ENCODE assay signal across 16 cellular contexts in the genomic region with DNA sequence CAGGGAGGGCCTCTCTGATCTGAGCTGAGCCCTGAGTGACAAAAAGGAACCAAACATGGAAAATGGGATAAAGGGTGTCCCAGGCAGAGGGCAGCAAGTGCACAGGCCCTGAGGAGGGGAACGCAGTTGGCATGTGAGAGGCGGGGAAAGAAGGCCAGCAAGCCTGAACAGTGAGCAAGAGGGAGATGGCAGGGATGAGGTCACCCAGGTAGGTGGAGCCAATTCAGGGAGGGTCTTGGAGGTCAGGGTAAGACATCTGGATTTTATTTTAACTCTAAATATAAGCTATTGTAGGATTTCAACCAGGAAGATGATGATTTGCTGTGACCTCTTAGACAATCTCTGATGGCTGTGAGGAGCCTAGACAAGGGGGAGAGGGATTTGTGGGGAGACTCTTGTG.
"Had no signal": no experiment of that assay in that cellular context is flagged by ENCODE, and none has a peak within 500 bp of the region (broad histone marks: within the 10 kb centered on the region; RNA-seq: fewer than 3 reads in every experiment).

No MANE protein-coding gene starts in this region.

- H3K79me2 ChIP-seq: hepatocyte had no signal

- ATAC-seq: activated CD8-positive, alpha-beta T cell treated with anti-CD3 and anti-CD28 coated beads, Interleukin-2, amount 10 ng/mL, durations not matched to agents 7 days and 5 days; left cardiac atrium; natural killer cell treated with Interleukin-12 subunit alpha and Interleukin-12 subunit beta and Interleukin-15 and Interleukin-18, amount 100 ng/mL, for 72 hours; stimulated activated naive B cell treated with anti-CD40 and anti-IgM and Interleukin-4, amounts not matched to agents 10 μg/mL and 1 μg/mL and 100 μg/mL, for 72 hours; T-cell had no signal

- H2AFZ ChIP-seq: hepatocyte had no signal

- H3K4me1 ChIP-seq: spleen had no signal

- DNase-seq: activated B cell treated with CpG ODN at 0.5 μM for 24 hours; activated CD4-positive, alpha-beta T cell treated with anti-CD3 and anti-CD28 coated beads, Interleukin-2, amount 10 ng/mL, durations not matched to agents 24 days and 14 days; activated CD8-positive, alpha-beta T cell treated with anti-CD3 and anti-CD28 coated beads, Interleukin-2, amount 10 ng/mL, durations not matched to agents 7 days and 5 days; activated naive CD4-positive, alpha-beta T cell treated with anti-CD3 and anti-CD28 coated beads for 36 hours; activated T-cell treated with anti-CD3 and anti-CD28 coated beads, Interleukin-2, amount 50 U/mL, for 24 hours; brain microvascular endothelial cell; central memory CD4-positive, alpha-beta T cell; dorsolateral prefrontal cortex; left cardiac atrium; nucleus accumbens; posterior cingulate gyrus; spleen; stimulated activated naive B cell treated with anti-CD40 and anti-IgM and Interleukin-4, amounts not matched to agents 10 μg/mL and 1 μg/mL and 100 μg/mL, for 72 hours; T-cell had no signal

- H3K27ac Mint-ChIP-seq: activated B cell treated with CpG ODN at 0.5 μM for 24 hours; activated CD4-positive, alpha-beta T cell treated with anti-CD3 and anti-CD28 coated beads, Interleukin-2, amount 10 ng/mL, durations not matched to agents 24 days and 14 days; activated CD8-positive, alpha-beta T cell treated with anti-CD3 and anti-CD28 coated beads, Interleukin-2, amount 10 ng/mL, durations not matched to agents 7 days and 5 days; activated naive CD4-positive, alpha-beta T cell treated with anti-CD3 and anti-CD28 coated beads for 36 hours; activated T-cell treated with anti-CD3 and anti-CD28 coated beads, Interleukin-2, amount 50 U/mL, for 24 hours; natural killer cell treated with Interleukin-12 subunit alpha and Interleukin-12 subunit beta and Interleukin-15 and Interleukin-18, amount 100 ng/mL, for 72 hours; stimulated activated naive B cell treated with anti-CD40 and anti-IgM and Interleukin-4, amounts not matched to agents 10 μg/mL and 1 μg/mL and 100 μg/mL, for 72 hours; T-cell had no signal

- H3K36me3 ChIP-seq: brain microvascular endothelial cell, spleen had no signal

- H3K4me3 ChIP-seq: dorsolateral prefrontal cortex, hepatocyte, spleen had no signal

- H3K36me3 Mint-ChIP-seq: natural killer cell treated with Interleukin-12 subunit alpha and Interleukin-12 subunit beta and Interleukin-15 and Interleukin-18, amount 100 ng/mL, for 72 hours; stimulated activated naive B cell treated with anti-CD40 and anti-IgM and Interleukin-4, amounts not matched to agents 10 μg/mL and 1 μg/mL and 100 μg/mL, for 72 hours; T-cell had no signal

- H3K4me2 ChIP-seq: hepatocyte had no signal

- H3K27ac ChIP-seq: brain microvascular endothelial cell, dorsolateral prefrontal cortex, hepatocyte, spleen had no signal

- H3K9me3 ChIP-seq: spleen had no signal

- H3K4me1 Mint-ChIP-seq: activated B cell treated with CpG ODN at 0.5 μM for 24 hours; activated CD4-positive, alpha-beta T cell treated with anti-CD3 and anti-CD28 coated beads, Interleukin-2, amount 10 ng/mL, durations not matched to agents 24 days and 14 days; stimulated activated naive B cell treated with anti-CD40 and anti-IgM and Interleukin-4, amounts not matched to agents 10 μg/mL and 1 μg/mL and 100 μg/mL, for 72 hours; T-cell had no signal

- H3K27me3 ChIP-seq: brain microvascular endothelial cell, dorsolateral prefrontal cortex, hepatocyte, spleen had no signal

- H3K4me3 Mint-ChIP-seq: activated B cell treated with CpG ODN at 0.5 μM for 24 hours; activated CD4-positive, alpha-beta T cell treated with anti-CD3 and anti-CD28 coated beads, Interleukin-2, amount 10 ng/mL, durations not matched to agents 24 days and 14 days; activated CD8-positive, alpha-beta T cell treated with anti-CD3 and anti-CD28 coated beads, Interleukin-2, amount 10 ng/mL, durations not matched to agents 7 days and 5 days; activated naive CD4-positive, alpha-beta T cell treated with anti-CD3 and anti-CD28 coated beads for 36 hours; activated T-cell treated with anti-CD3 and anti-CD28 coated beads, Interleukin-2, amount 50 U/mL, for 24 hours; natural killer cell treated with Interleukin-12 subunit alpha and Interleukin-12 subunit beta and Interleukin-15 and Interleukin-18, amount 100 ng/mL, for 72 hours; stimulated activated naive B cell treated with anti-CD40 and anti-IgM and Interleukin-4, amounts not matched to agents 10 μg/mL and 1 μg/mL and 100 μg/mL, for 72 hours; T-cell had no signal

- H3K9me3 Mint-ChIP-seq: activated B cell treated with CpG ODN at 0.5 μM for 24 hours; activated CD4-positive, alpha-beta T cell treated with anti-CD3 and anti-CD28 coated beads, Interleukin-2, amount 10 ng/mL, durations not matched to agents 24 days and 14 days; activated naive CD4-positive, alpha-beta T cell treated with anti-CD3 and anti-CD28 coated beads for 36 hours; activated T-cell treated with anti-CD3 and anti-CD28 coated beads, Interleukin-2, amount 50 U/mL, for 24 hours; T-cell had no signal

- H3K27me3 Mint-ChIP-seq: activated B cell treated with CpG ODN at 0.5 μM for 24 hours; activated CD4-positive, alpha-beta T cell treated with anti-CD3 and anti-CD28 coated beads, Interleukin-2, amount 10 ng/mL, durations not matched to agents 24 days and 14 days; activated T-cell treated with anti-CD3 and anti-CD28 coated beads, Interleukin-2, amount 50 U/mL, for 24 hours; natural killer cell treated with Interleukin-12 subunit alpha and Interleukin-12 subunit beta and Interleukin-15 and Interleukin-18, amount 100 ng/mL, for 72 hours; stimulated activated naive B cell treated with anti-CD40 and anti-IgM and Interleukin-4, amounts not matched to agents 10 μg/mL and 1 μg/mL and 100 μg/mL, for 72 hours had no signal
